ENCODE assay signal across 1 cellular context in the genomic region with DNA sequence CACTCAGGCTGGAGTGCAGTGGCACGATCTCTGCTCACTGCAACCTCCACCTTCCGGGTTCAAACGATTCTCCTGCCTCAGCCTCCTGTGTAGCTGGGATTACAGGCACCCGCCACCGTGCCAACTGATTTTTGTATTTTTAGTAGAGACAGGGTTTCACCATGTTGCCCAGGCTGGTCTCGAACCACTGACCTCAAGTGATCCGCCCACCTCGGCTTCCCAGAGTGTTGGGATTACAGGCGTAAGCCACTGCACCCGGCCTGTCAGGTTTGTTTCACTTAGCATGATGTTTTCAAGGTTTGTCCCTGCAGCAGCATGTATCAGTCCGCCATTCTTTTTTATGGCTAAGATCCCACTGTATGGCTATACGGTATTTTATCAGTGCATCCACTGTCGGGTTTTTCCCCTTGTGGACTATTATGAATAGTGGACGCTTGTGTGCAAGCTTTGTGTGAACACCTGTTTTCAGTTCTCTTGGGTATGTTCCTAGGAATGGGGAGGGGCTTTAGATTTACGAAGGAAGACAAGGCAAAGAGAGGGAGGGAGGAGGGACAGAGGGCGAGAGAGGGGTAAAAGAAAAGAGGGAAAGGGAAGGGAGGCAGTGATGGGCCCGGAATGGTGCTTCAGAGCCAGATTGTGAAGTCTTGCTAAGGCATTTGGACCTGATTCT.
TF ChIP-seq lines count a peak whose summit lies in the region.

No MANE protein-coding gene starts in this region.

TF ChIP-seq in IMR-90, 13 proteins besides CTCF, POLR2A, EP300 and RAD21:
- TF ChIP-seq MAFK (IDR thresholded peaks at IDR 0.05; ENCODE audit: low read depth, low read length) (no peak), USF2 (IDR thresholded peaks at IDR 0.05; ENCODE audit: low read depth, low read length) (no peak), MAZ (IDR thresholded peaks at IDR 0.05; ENCODE audit: borderline replicate concordance, low read depth, low read length) (no peak), ELK1 (IDR thresholded peaks at IDR 0.05; ENCODE audit: borderline replicate concordance, low read depth, low read length) (no peak), CEBPB (IDR thresholded peaks at IDR 0.05; ENCODE audit: low read depth, low read length) (no peak), MXI1 (IDR thresholded peaks at IDR 0.05; ENCODE audit: borderline replicate concordance, low read depth, low read length) (no peak)
